Comparison of ENCODE assay signal across 1 cellular context in genomic region chr16:84227548-84227947, GRCh38.
TF ChIP-seq lines count a peak whose summit lies in the region.

No MANE protein-coding gene starts in this region.

TF ChIP-seq in WTC11, 78 proteins besides CTCF, POLR2A, EP300 and RAD21 (continued from another document):
- TF ChIP-seq STAT6 (CRISPR knock-in tag; conservative IDR thresholded peaks at IDR 0.05; ENCODE audit: low read depth), result no peak
